In the genomic region with DNA sequence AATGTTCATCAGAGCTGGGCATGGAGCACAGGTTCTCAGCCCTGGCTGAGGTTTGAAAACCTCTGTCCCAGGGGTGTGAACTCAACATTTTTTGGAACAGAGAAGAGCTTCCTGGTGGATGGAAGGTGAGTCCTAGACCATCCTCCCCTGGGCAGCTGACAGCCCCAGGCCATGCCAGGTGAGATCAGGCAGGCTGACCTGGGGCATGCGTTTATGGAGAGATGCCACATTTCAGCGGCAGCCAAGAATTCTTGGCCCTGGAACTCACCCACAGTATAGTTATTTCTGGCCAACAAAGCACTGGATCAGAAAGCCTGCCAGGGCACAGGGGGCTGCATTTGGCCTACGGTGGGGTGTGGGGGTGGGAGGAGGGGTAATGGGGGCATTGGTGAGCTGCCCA, we compare ENCODE assay signal across 16 cellular contexts.
DNase-seq lines count a peak whose midpoint lies in the region; ATAC-seq, FAIRE-seq and TF ChIP-seq lines count a peak whose summit lies in the region.
"Had no signal": no experiment of that assay in that cellular context is flagged by ENCODE, and none has a peak within 500 bp of the region (broad histone marks: within the 10 kb centered on the region; RNA-seq: fewer than 3 reads in every experiment).

No MANE protein-coding gene starts in this region.

- no peaks in the 10 kb centered on the region for H3K36me3 ChIP-seq in CD8-positive, alpha-beta T cell (ENCODE audit: insufficient read depth, low read length)
- H3K36me3 ChIP-seq in pancreas (no peaks in the 10 kb centered on the region), esophagus squamous epithelium (peaks cover 0 to 39% (median 0%) of the 10 kb centered on the region in 3 donors)
- H3K36me3 ChIP-seq: SJCRH30 had no signal

- peaks cover 47% of the 10 kb centered on the region for H3K36me3 Mint-ChIP-seq in CD8-positive, alpha-beta T cell
- H3K36me3 Mint-ChIP-seq in activated T-helper 1 cell treated with anti-CD3 and anti-CD28 coated beads, Interleukin-12 subunit alpha, Interleukin-12 subunit beta, Interleukin-2, Interleukin-4 antibody, amounts not matched to agents 30 ng/mL and 10 ng/mL and 1 ng/mL, durations not matched to agents 14 hours and 24 hours and 36 hours (ENCODE audit: low read depth) = no peaks in the 10 kb centered on the region

- no peak for FAIRE-seq in pancreas (lab: Jason Lieb, UNC)
- FAIRE-seq: H1 had no signal

- H3K27me3 ChIP-seq in CD8-positive, alpha-beta T cell (ENCODE audit: insufficient read depth, low read length) = no peaks in the 10 kb centered on the region
- H3K27me3 ChIP-seq in pancreas = no peaks in the 10 kb centered on the region
- no peaks in the 10 kb centered on the region for H3K27me3 ChIP-seq in esophagus squamous epithelium
- H3K27me3 ChIP-seq: SJCRH30 had no signal

- TF ChIP-seq CTCF in CD8-positive, alpha-beta T cell (IDR thresholded peaks at IDR 0.05) = no peak
- TF ChIP-seq CTCF in pancreas (IDR thresholded peaks at IDR 0.05) = no peak
- no peak for TF ChIP-seq CTCF in esophagus squamous epithelium (IDR thresholded peaks at IDR 0.05)

- H3K27ac ChIP-seq in CD8-positive, alpha-beta T cell (ENCODE audit: low read depth, low read length) = no peak overlapping the region
- H3K27ac ChIP-seq in pancreas = no peak overlapping the region
- H3K27ac ChIP-seq in esophagus squamous epithelium = no peak overlapping the region
- H3K27ac ChIP-seq: SJCRH30 had no signal

- intact Hi-C loops in CD8-positive, alpha-beta T cell (cut with DNase I, micrococcal nuclease) = no loop called here
- intact Hi-C loops in activated T-helper 1 cell treated with anti-CD3 and anti-CD28 coated beads, Interleukin-12 subunit alpha, Interleukin-12 subunit beta, Interleukin-2, Interleukin-4 antibody, amounts not matched to agents 30 ng/mL and 10 ng/mL and 1 ng/mL, durations not matched to agents 14 hours and 24 hours and 36 hours (cut with micrococcal nuclease) = no loop called here
- intact Hi-C loops in left ventricle myocardium superior (cut with micrococcal nuclease) = no loop called here
- intact Hi-C loops in pancreas (cut with DNase I) = no loop called here
- intact Hi-C loops in esophagus squamous epithelium (cut with DNase I) = no loop called here

- peaks cover 11% of the 10 kb centered on the region for H3K9me3 Mint-ChIP-seq in CD8-positive, alpha-beta T cell
- H3K9me3 Mint-ChIP-seq in activated T-helper 1 cell treated with anti-CD3 and anti-CD28 coated beads, Interleukin-12 subunit alpha, Interleukin-12 subunit beta, Interleukin-2, Interleukin-4 antibody, amounts not matched to agents 30 ng/mL and 10 ng/mL and 1 ng/mL, durations not matched to agents 14 hours and 24 hours and 36 hours = no peaks in the 10 kb centered on the region

- CTCF ChIA-PET in CD8-positive, alpha-beta T cell (lab: Charles Lee) = no interaction called here

- no peaks in the 10 kb centered on the region for H3K9me3 ChIP-seq in CD8-positive, alpha-beta T cell (ENCODE audit: low read length)
- H3K9me3 ChIP-seq in pancreas (no peaks in the 10 kb centered on the region), esophagus squamous epithelium (peaks cover 0 to 2% (median 0%) of the 10 kb centered on the region in 3 donors)
- H3K9me3 ChIP-seq: SJCRH30 had no signal

- DNase-seq in CD8-positive, alpha-beta T cell = peak in 1 of 7 experiments; percentile 5
- no peak for DNase-seq in activated T-helper 1 cell treated with anti-CD3 and anti-CD28 coated beads, Interleukin-12 subunit alpha, Interleukin-12 subunit beta, Interleukin-2, Interleukin-4 antibody, amounts not matched to agents 30 ng/mL and 10 ng/mL and 1 ng/mL, durations not matched to agents 14 hours and 24 hours and 36 hours (ENCODE audit: low spot score)
- DNase-seq in left ventricle myocardium superior = peak; percentile 66
- peak in 1 of 6 donors; percentile 37 for DNase-seq in pancreas
- no peak for DNase-seq in esophagus squamous epithelium (lab: John Stamatoyannopoulos, UW)
- DNase-seq in A172 (ENCODE audit: low spot score) = no peak
- DNase-seq: CD8-positive, alpha-beta memory T cell; DMS 273 treated with DMSO at 0.1 percent for 48 hours; MM.1S; NCI-H1105 treated with DMSO at 0.1 percent for 48 hours; NCI-H187; NCI-H510A; SJCRH30 had no signal

- no peak overlapping the region for H3K4me3 ChIP-seq in CD8-positive, alpha-beta T cell (ENCODE audit: low read depth, low read length)
- no peak overlapping the region for H3K4me3 ChIP-seq in pancreas
- H3K4me3 ChIP-seq in esophagus squamous epithelium = no peak overlapping the region
- H3K4me3 ChIP-seq: SJCRH30 had no signal

- H3K4me3 Mint-ChIP-seq in CD8-positive, alpha-beta T cell = no peak overlapping the region
- no peak overlapping the region for H3K4me3 Mint-ChIP-seq in activated T-helper 1 cell treated with anti-CD3 and anti-CD28 coated beads, Interleukin-12 subunit alpha, Interleukin-12 subunit beta, Interleukin-2, Interleukin-4 antibody, amounts not matched to agents 30 ng/mL and 10 ng/mL and 1 ng/mL, durations not matched to agents 14 hours and 24 hours and 36 hours
- H3K4me3 Mint-ChIP-seq: B cell; CD8-positive, alpha-beta memory T cell had no signal

- POLR2A ChIA-PET in CD8-positive, alpha-beta T cell (lab: Charles Lee) = no interaction called here

- H3K27ac Mint-ChIP-seq in CD8-positive, alpha-beta T cell = peak overlapping the region; percentile 21
- peak overlapping the region; percentile 44 for H3K27ac Mint-ChIP-seq in activated T-helper 1 cell treated with anti-CD3 and anti-CD28 coated beads, Interleukin-12 subunit alpha, Interleukin-12 subunit beta, Interleukin-2, Interleukin-4 antibody, amounts not matched to agents 30 ng/mL and 10 ng/mL and 1 ng/mL, durations not matched to agents 14 hours and 24 hours and 36 hours
- H3K27ac Mint-ChIP-seq: B cell; CD8-positive, alpha-beta memory T cell had no signal

- ATAC-seq in CD8-positive, alpha-beta T cell = no peak
- ATAC-seq in left ventricle myocardium superior (peak; percentile 95), pancreas (peak; percentile 51 to 83 (median 64)), HG02588 (IDR thresholded peaks at IDR 0.05; ENCODE audit: unreplicated experiment) (no peak)

- peaks cover 8% of the 10 kb centered on the region for H3K4me1 ChIP-seq in CD8-positive, alpha-beta T cell (ENCODE audit: insufficient read depth, low read length)
- H3K4me1 ChIP-seq in pancreas (no peaks in the 10 kb centered on the region), esophagus squamous epithelium (peaks cover 0 to 9% (median 0%) of the 10 kb centered on the region in 3 donors)

- 11 to 23% methylated on average over 3 of the region's 3 CpGs for WGBS in pancreas, 2 donors
- WGBS in esophagus squamous epithelium, 2 donors = 0 to 7% methylated on average over 1 to 3 of the region's 3 CpGs

- H3K4me1 Mint-ChIP-seq in CD8-positive, alpha-beta T cell (ENCODE audit: low read depth) = peaks cover 5% of the 10 kb centered on the region
- no peaks in the 10 kb centered on the region for H3K4me1 Mint-ChIP-seq in activated T-helper 1 cell treated with anti-CD3 and anti-CD28 coated beads, Interleukin-12 subunit alpha, Interleukin-12 subunit beta, Interleukin-2, Interleukin-4 antibody, amounts not matched to agents 30 ng/mL and 10 ng/mL and 1 ng/mL, durations not matched to agents 14 hours and 24 hours and 36 hours (ENCODE audit: low read depth)
- H3K4me1 Mint-ChIP-seq: B cell; CD8-positive, alpha-beta memory T cell had no signal

- no peak for TF ChIP-seq POLR2A in esophagus squamous epithelium (IDR thresholded peaks at IDR 0.05)

- H3K27me3 Mint-ChIP-seq in CD8-positive, alpha-beta T cell (ENCODE audit: low read depth) = no peaks in the 10 kb centered on the region
- H3K27me3 Mint-ChIP-seq in activated T-helper 1 cell treated with anti-CD3 and anti-CD28 coated beads, Interleukin-12 subunit alpha, Interleukin-12 subunit beta, Interleukin-2, Interleukin-4 antibody, amounts not matched to agents 30 ng/mL and 10 ng/mL and 1 ng/mL, durations not matched to agents 14 hours and 24 hours and 36 hours (ENCODE audit: insufficient read depth) = no peaks in the 10 kb centered on the region

Comparison
In these comparisons a context has a peak if more than half of its experiments do, and no peak if none do; other contexts are left out.
1. ATAC-seq: peak in left ventricle myocardium superior (single experiment) and pancreas (4 of 4); none in CD8-positive, alpha-beta T cell (single experiment) and HG02588 (single experiment).